Comparison of ENCODE assay signal across 1 cellular context in the genomic region with DNA sequence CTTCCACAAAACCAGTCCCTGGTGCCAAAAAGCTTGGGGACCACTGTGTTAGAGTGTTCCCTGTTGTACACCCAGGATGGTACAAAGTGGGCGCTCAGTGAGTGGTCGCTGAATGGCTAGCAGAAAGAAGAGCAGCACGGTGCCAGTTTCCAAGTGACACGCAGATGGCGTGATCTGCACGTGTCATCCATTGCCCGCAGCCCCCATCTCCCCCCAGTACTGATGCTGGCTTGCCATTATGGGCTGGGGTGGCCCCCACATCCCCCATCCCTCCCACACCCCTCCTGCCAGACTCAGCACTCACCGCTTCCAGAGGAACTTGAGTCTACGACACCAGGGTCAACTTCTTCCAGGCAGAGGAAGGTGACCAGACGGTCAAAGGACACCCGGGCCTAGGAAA.
A peak's percentile ranks its signal among the peaks of the same experiment; 100 is the strongest.
TF ChIP-seq lines count a peak whose summit lies in the region.

No MANE protein-coding gene starts in this region.

TF ChIP-seq in HepG2, 621 proteins besides CTCF, POLR2A, EP300 and RAD21:
- TF ChIP-seq, protein P1, sequence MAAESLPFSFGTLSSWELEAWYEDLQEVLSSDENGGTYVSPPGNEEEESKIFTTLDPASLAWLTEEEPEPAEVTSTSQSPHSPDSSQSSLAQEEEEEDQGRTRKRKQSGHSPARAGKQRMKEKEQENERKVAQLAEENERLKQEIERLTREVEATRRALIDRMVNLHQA (CRISPR knock-in tag; IDR thresholded peaks at IDR 0.05) = no peak
- TF ChIP-seq AGO2 (optimal IDR thresholded peaks at IDR 0.05; ENCODE audit: low read depth, low read length) = peak; percentile 55
- TF ChIP-seq PCBP1 (IDR thresholded peaks at IDR 0.05; ENCODE audit: borderline replicate concordance, low read depth, low read length) = 0 out of 2 replicates have a peak, but pooled peaks have one; percentile 57
- no peak for TF ChIP-seq ZNF556 (CRISPR knock-in tag; IDR thresholded peaks at IDR 0.05; ENCODE audit: borderline replicate concordance)
- TF ChIP-seq, protein P2, sequence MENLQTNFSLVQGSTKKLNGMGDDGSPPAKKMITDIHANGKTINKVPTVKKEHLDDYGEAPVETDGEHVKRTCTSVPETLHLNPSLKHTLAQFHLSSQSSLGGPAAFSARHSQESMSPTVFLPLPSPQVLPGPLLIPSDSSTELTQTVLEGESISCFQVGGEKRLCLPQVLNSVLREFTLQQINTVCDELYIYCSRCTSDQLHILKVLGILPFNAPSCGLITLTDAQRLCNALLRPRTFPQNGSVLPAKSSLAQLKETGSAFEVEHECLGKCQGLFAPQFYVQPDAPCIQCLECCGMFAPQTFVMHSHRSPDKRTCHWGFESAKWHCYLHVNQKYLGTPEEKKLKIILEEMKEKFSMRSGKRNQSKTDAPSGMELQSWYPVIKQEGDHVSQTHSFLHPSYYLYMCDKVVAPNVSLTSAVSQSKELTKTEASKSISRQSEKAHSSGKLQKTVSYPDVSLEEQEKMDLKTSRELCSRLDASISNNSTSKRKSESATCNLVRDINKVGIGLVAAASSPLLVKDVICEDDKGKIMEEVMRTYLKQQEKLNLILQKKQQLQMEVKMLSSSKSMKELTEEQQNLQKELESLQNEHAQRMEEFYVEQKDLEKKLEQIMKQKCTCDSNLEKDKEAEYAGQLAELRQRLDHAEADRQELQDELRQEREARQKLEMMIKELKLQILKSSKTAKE (CRISPR knock-in tag; IDR thresholded peaks at IDR 0.05; ENCODE audit: borderline replicate concordance) = no peak
- TF ChIP-seq SP140L (CRISPR knock-in tag; IDR thresholded peaks at IDR 0.05; ENCODE audit: borderline replicate concordance) = no peak
- TF ChIP-seq ZNF616 (CRISPR knock-in tag; IDR thresholded peaks at IDR 0.05; ENCODE audit: low read depth) = no peak
- TF ChIP-seq ZFYVE20 (CRISPR knock-in tag; IDR thresholded peaks at IDR 0.05; ENCODE audit: borderline replicate concordance, low read depth) = no peak
